8 cellular contexts compared by ENCODE assay signal in genomic region chr17:4412933-4413831, GRCh38. TPM values are rescaled to one million over a fixed set of nuclear protein-coding genes. Genes with fewer than 3 reads are reported as not detected.
DNase-seq lines count a peak whose midpoint lies in the region; ATAC-seq and TF ChIP-seq lines count a peak whose summit lies in the region.

No MANE protein-coding gene starts in this region.

- peak overlapping the region in 3 of 4 donors; percentile 8 to 45 (median 32) for H3K27ac ChIP-seq in sigmoid colon

- H3K4me3 ChIP-seq in sigmoid colon = peak overlapping the region in 2 of 4 donors; percentile 12 to 17

- H3K27me3 ChIP-seq in sigmoid colon = no peaks in the 10 kb centered on the region

- no peak for TF ChIP-seq EP300 in sigmoid colon (IDR thresholded peaks at IDR 0.05)

- ATAC-seq in HG03378 (IDR thresholded peaks at IDR 0.05; ENCODE audit: unreplicated experiment) = no peak

- DNase-seq in COLO829 (ENCODE audit: low spot score) (peak; percentile 83), HCEC 1CT (peak; percentile 68), NCI-H2107 treated with DMSO at 0.1 percent for 48 hours (lab: John Stamatoyannopoulos, UW; ENCODE audit: unreplicated experiment) (peak; percentile 47), T1000 (lab: John Stamatoyannopoulos, UW) (peak; percentile 79), anterior cingulate cortex (lab: John Stamatoyannopoulos, UW) (peak; percentile 27 to 96 (median 77)), hepatic stellate cell (ENCODE audit: low spot score) (peak; percentile 85), sigmoid colon (peak; percentile 96)

- TF ChIP-seq POLR2A in sigmoid colon (IDR thresholded peaks at IDR 0.05) = no peak

- no peaks in the 10 kb centered on the region for H3K36me3 ChIP-seq in sigmoid colon

- intact Hi-C loops in sigmoid colon (cut with DNase I) = loop anchor here (1.0 to 5.0 kb wide), 5 partner anchors 46 to 266 kb away; partner anchors contain the start of genes ANKFY1 and UBE2G1

- H3K4me1 ChIP-seq in sigmoid colon = peaks cover 0 to 6% (median 5%) of the 10 kb centered on the region in 4 donors

- peak; percentile 86 to 92 (median 90) for TF ChIP-seq CTCF in sigmoid colon (IDR thresholded peaks at IDR 0.05)

- no peaks in the 10 kb centered on the region for H3K9me3 ChIP-seq in sigmoid colon

- 36 to 38% methylated on average over 27 of the region's 27 CpGs for WGBS in sigmoid colon, 2 donors

RNA-seq across cellular contexts. Expression of gene SPNS3, which starts 20.6 kb away (rescaled TPM):
- total RNA-seq in sigmoid colon = not detected
- polyA plus RNA-seq in sigmoid colon = 1 to 10 TPM in 1 of 3 donors, not detected in 2; 1.6 TPM

RNA-seq across cellular contexts. Expression of gene UBE2G1, which starts 46.7 kb away (rescaled TPM):
- total RNA-seq in sigmoid colon = 100 to 1,000 TPM in 2 of 4 donors, 10 to 100 TPM in 2; 83.2 to 111 (median 96.9) TPM
- 10 to 100 TPM; 20.5 to 31.7 (median 26.4) TPM for polyA plus RNA-seq in sigmoid colon
